In genomic region chr3:112635674-112636073, GRCh38 we compare ENCODE assay signal across 9 cellular contexts. TPM values are rescaled to one million over a fixed set of nuclear protein-coding genes. Genes with fewer than 3 reads are reported as not detected.
DNase-seq lines count a peak whose midpoint lies in the region; ATAC-seq and TF ChIP-seq lines count a peak whose summit lies in the region.
"Had no signal": no experiment of that assay in that cellular context is flagged by ENCODE, and none has a peak within 500 bp of the region (broad histone marks: within the 10 kb centered on the region; RNA-seq: fewer than 3 reads in every experiment).

No MANE protein-coding gene starts in this region.

- CTCF ChIA-PET in activated CD4-positive, alpha-beta T cell treated with anti-CD3 and anti-CD28 coated beads, Interleukin-2, amount 10 ng/mL, durations not matched to agents 7 days and 5 days (lab: Charles Lee), result interaction anchor here (1.3 to 5.2 kb wide), 2 partner anchors 8 to 53 kb away, joined by 3 to 28 read pairs; no protein-coding TSS in a partner anchor

- no peaks in the 10 kb centered on the region for H3K36me3 Mint-ChIP-seq in activated CD4-positive, alpha-beta T cell treated with anti-CD3 and anti-CD28 coated beads, Interleukin-2, amount 10 ng/mL, durations not matched to agents 7 days and 5 days (ENCODE audit: low read depth)

- H3K4me3 ChIP-seq in AG10803 (ENCODE audit: low read length), result peak overlapping the region; percentile 88
- H3K4me3 ChIP-seq in SJSA1, result no peak overlapping the region
- peak overlapping the region; percentile 86 for H3K4me3 ChIP-seq in fibroblast of mammary gland (ENCODE audit: control insufficient read depth, low read depth, low read length)
- peak overlapping the region; percentile 80 for H3K4me3 ChIP-seq in osteoblast (ENCODE audit: insufficient read depth, low read length)
- H3K4me3 ChIP-seq in dorsolateral prefrontal cortex, result peak overlapping the region in 4 of 59 donors; percentile 5 to 37 (median 8)

- POLR2A ChIA-PET in activated CD4-positive, alpha-beta T cell treated with anti-CD3 and anti-CD28 coated beads, Interleukin-2, amount 10 ng/mL, durations not matched to agents 7 days and 5 days (lab: Charles Lee), result no interaction called here

- H3K79me2 ChIP-seq in osteoblast (ENCODE audit: insufficient read depth, low read length), result peaks cover 100% of the 10 kb centered on the region

- H3K27ac Mint-ChIP-seq in activated CD4-positive, alpha-beta T cell treated with anti-CD3 and anti-CD28 coated beads, Interleukin-2, amount 10 ng/mL, durations not matched to agents 7 days and 5 days, result no peak overlapping the region

- peak overlapping the region; percentile 41 for H3K27ac ChIP-seq in SJSA1
- peak overlapping the region; percentile 98 for H3K27ac ChIP-seq in osteoblast (ENCODE audit: low read depth, low read length)
- H3K27ac ChIP-seq in dorsolateral prefrontal cortex, result peak overlapping the region in 5 of 59 donors; percentile 4 to 51 (median 26)
- no peak overlapping the region for H3K27ac ChIP-seq in caudate nucleus (ENCODE audit: low read depth, low read length)

- no peaks in the 10 kb centered on the region for H3K9me3 Mint-ChIP-seq in activated CD4-positive, alpha-beta T cell treated with anti-CD3 and anti-CD28 coated beads, Interleukin-2, amount 10 ng/mL, durations not matched to agents 7 days and 5 days

- H3K27me3 ChIP-seq in SJSA1 (replicated peaks), result no peaks in the 10 kb centered on the region
- no peaks in the 10 kb centered on the region for H3K27me3 ChIP-seq in osteoblast (ENCODE audit: insufficient read depth, low read length)
- H3K27me3 ChIP-seq in dorsolateral prefrontal cortex, result peaks cover 0 to 9% (median 0%) of the 10 kb centered on the region in 45 donors

- H3K4me1 Mint-ChIP-seq in activated CD4-positive, alpha-beta T cell treated with anti-CD3 and anti-CD28 coated beads, Interleukin-2, amount 10 ng/mL, durations not matched to agents 7 days and 5 days, result peaks cover 3% of the 10 kb centered on the region

- H3K4me1 ChIP-seq in SJSA1 (replicated peaks), result peaks cover 68% of the 10 kb centered on the region
- peaks cover 63% of the 10 kb centered on the region for H3K4me1 ChIP-seq in osteoblast (ENCODE audit: insufficient read depth, low read length)

- intact Hi-C loops in dorsolateral prefrontal cortex (cut with DNase I), result no loop called here

- H3K4me2 ChIP-seq in osteoblast (ENCODE audit: insufficient read depth, low read length), result peak overlapping the region; percentile 93

- H3K9me3 ChIP-seq in SJSA1 (replicated peaks) (no peaks in the 10 kb centered on the region), osteoblast (ENCODE audit: low read depth, low read length) (no peaks in the 10 kb centered on the region)

- no peak overlapping the region for H3K4me3 Mint-ChIP-seq in activated CD4-positive, alpha-beta T cell treated with anti-CD3 and anti-CD28 coated beads, Interleukin-2, amount 10 ng/mL, durations not matched to agents 7 days and 5 days

- no peaks in the 10 kb centered on the region; the same call in 1 of the 2 replicates for H3K36me3 ChIP-seq in SJSA1
- peaks cover 69% of the 10 kb centered on the region for H3K36me3 ChIP-seq in osteoblast (ENCODE audit: insufficient read depth, low read length)

- no peak for ATAC-seq in HG03039 (IDR thresholded peaks at IDR 0.05; ENCODE audit: unreplicated experiment)

- H3K27me3 Mint-ChIP-seq in activated CD4-positive, alpha-beta T cell treated with anti-CD3 and anti-CD28 coated beads, Interleukin-2, amount 10 ng/mL, durations not matched to agents 7 days and 5 days, result peaks cover 6% of the 10 kb centered on the region

- no peak overlapping the region for H2AFZ ChIP-seq in osteoblast (ENCODE audit: low read length)

- DNase-seq in AG10803 (ENCODE audit: low read depth) (peak; percentile 87), SJSA1 (ENCODE audit: low read depth in 1 of 2, low spot score in 2 of 2) (no peak), fibroblast of mammary gland (ENCODE audit: low read depth) (peak; percentile 96), osteoblast (ENCODE audit: insufficient read length, low spot score, missing footprints) (peak; percentile 58), dorsolateral prefrontal cortex (no peak), caudate nucleus (lab: John Stamatoyannopoulos, UW) (no peak)
- DNase-seq in activated CD4-positive, alpha-beta T cell treated with anti-CD3 and anti-CD28 coated beads, Interleukin-2, amount 10 ng/mL, durations not matched to agents 7 days and 5 days, result no peak
- DNase-seq: activated naive CD4-positive, alpha-beta T cell treated with anti-CD3 and anti-CD28 coated beads, Interleukin-2, amount 50 U/mL, for 16 hours had no signal

- H4K20me1 ChIP-seq in osteoblast (ENCODE audit: insufficient read depth, low read length), result peaks cover 67% of the 10 kb centered on the region

- peak; percentile 31 for TF ChIP-seq CTCF in AG10803 (conservative IDR thresholded peaks at IDR 0.05; ENCODE audit: low read length)
- TF ChIP-seq CTCF in fibroblast of mammary gland (conservative IDR thresholded peaks at IDR 0.05; ENCODE audit: control insufficient read depth, insufficient read depth, low read depth, low read length), result peak; percentile 17
- TF ChIP-seq CTCF in osteoblast (IDR thresholded peaks at IDR 0.05; ENCODE audit: extremely low read depth, low read depth, low read length), result peak; percentile 11
- TF ChIP-seq CTCF in dorsolateral prefrontal cortex (IDR thresholded peaks at IDR 0.05 in 54 of 56, conservative IDR thresholded peaks at IDR 0.05 in 2 of 56; ENCODE audit: low read depth in 1 of 56, partially characterized antibody in 56 of 56), result no peak

RNA-seq across cellular contexts. Expression of gene CCDC80, which starts 5.3 kb away (rescaled TPM):
- total RNA-seq in SJSA1 (2014; rRNA removed; shearing (Covaris generic)), result 58.4 and 74.8 TPM in 2 replicates
- total RNA-seq in osteoblast, result 564 and 657 TPM in 2 replicates
- total RNA-seq in dorsolateral prefrontal cortex, result 10 to 100 TPM in 27 of 120 experiments, 1 to 10 TPM in 93; 1.5 to 19.2 (median 7.2) TPM
- not detected for total RNA-seq in activated CD4-positive, alpha-beta T cell treated with anti-CD3 and anti-CD28 coated beads, Interleukin-2, amount 10 ng/mL, durations not matched to agents 7 days and 5 days

Comparison
In these comparisons a context has a peak if more than half of its experiments do, and no peak if none do; other contexts are left out.
1. DNase-seq: peak in AG10803 (single experiment), fibroblast of mammary gland (single experiment) and osteoblast (single experiment); none in SJSA1 (0 of 2), dorsolateral prefrontal cortex (0 of 10), caudate nucleus (0 of 61) and activated CD4-positive, alpha-beta T cell treated with anti-CD3 and anti-CD28 coated beads, Interleukin-2, amount 10 ng/mL, durations not matched to agents 7 days and 5 days (single experiment).
2. CTCF ChIP-seq: peak in AG10803 (single experiment), fibroblast of mammary gland (single experiment) and osteoblast (single experiment); none in dorsolateral prefrontal cortex (0 of 56).